In genomic region chr19:3821857-3822364, GRCh38 we compare ENCODE assay signal across 8 cellular contexts. TPM values are rescaled to one million over a fixed set of nuclear protein-coding genes. Genes with fewer than 3 reads are reported as not detected.
DNase-seq lines count a peak whose midpoint lies in the region; ATAC-seq, FAIRE-seq and TF ChIP-seq lines count a peak whose summit lies in the region.

No MANE protein-coding gene starts in this region.

- no peak overlapping the region for H2AFZ ChIP-seq in PC-3 (ENCODE audit: low read length)
- H2AFZ ChIP-seq in parathyroid adenoma = no peak overlapping the region

- DNase-seq in ACHN = peak; percentile 5
- DNase-seq in GM19240 (ENCODE audit: insufficient read length, low spot score) = peak; percentile 77
- peak; percentile 29 for DNase-seq in PC-3
- peak; percentile 85 to 94 for DNase-seq in activated T-helper 1 cell treated with anti-CD3 and anti-CD28 coated beads, Interleukin-2, amount 50 U/mL, for 16 hours (ENCODE audit: low read depth in 1 of 2, low spot score in 1 of 2)
- peak in 1 of 2 donors; percentile 52 for DNase-seq in foreskin fibroblast
- peak; percentile 46 for DNase-seq in urothelium cell line (ENCODE audit: low spot score)

- no peaks in the 10 kb centered on the region for H4K20me1 ChIP-seq in PC-3 (ENCODE audit: low read length)

- TF ChIP-seq CTCF in PC-3 (conservative IDR thresholded peaks at IDR 0.05; ENCODE audit: low read depth, low read length) (peak; percentile 87), foreskin fibroblast (IDR thresholded peaks at IDR 0.05; ENCODE audit: low read depth, low read length) (peak; percentile 96), parathyroid adenoma (IDR thresholded peaks at IDR 0.05) (peak; percentile 94)

- H3K9ac ChIP-seq in PC-3 (ENCODE audit: low read length) (no peak overlapping the region), parathyroid adenoma (no peak overlapping the region)

- ATAC-seq in PC-3 (peak; percentile 31; the same call in 1 of the 2 replicates), GM21529 (IDR thresholded peaks at IDR 0.05; ENCODE audit: unreplicated experiment) (no peak)

- H3K79me2 ChIP-seq in PC-3 (ENCODE audit: low read length) = no peaks in the 10 kb centered on the region
- H3K79me2 ChIP-seq in parathyroid adenoma = no peaks in the 10 kb centered on the region

- POLR2A ChIA-PET in PC-3 (lab: Charles Lee; ENCODE audit: unreplicated experiment) = no interaction called here

- H3K4me1 ChIP-seq in PC-3 (ENCODE audit: insufficient read depth, low read length) (peaks cover 7% of the 10 kb centered on the region; the same call in 1 of the 2 replicates), parathyroid adenoma (no peaks in the 10 kb centered on the region)

- H3K4me2 ChIP-seq in PC-3 (ENCODE audit: low read length) = no peak overlapping the region
- H3K4me2 ChIP-seq in parathyroid adenoma (ENCODE audit: low read length) = no peak overlapping the region

- H3K9me2 ChIP-seq in PC-3 (replicated peaks; ENCODE audit: low read length) = no peaks in the 10 kb centered on the region

- H3K27ac ChIP-seq in PC-3 (ENCODE audit: low read length) (no peak overlapping the region), parathyroid adenoma (no peak overlapping the region)

- CTCF ChIA-PET in PC-3 (lab: Charles Lee) = interaction anchor here (0.6 to 1.0 kb wide), 2 partner anchors 27 to 59 kb away, joined by 3 to 5 read pairs; partner anchors contain the start of gene MRPL54

- intact Hi-C loops in PC-3 (cut with micrococcal nuclease) = no loop called here

- H3K9me3 ChIP-seq in PC-3 (ENCODE audit: low read length) (no peaks in the 10 kb centered on the region), parathyroid adenoma (ENCODE audit: control insufficient read depth, low read length) (no peaks in the 10 kb centered on the region)

- in situ Hi-C loops in ACHN (cut with HindIII; ENCODE audit: low pct_ligation_motif_present, low pct_unique_long_range_greater_than_20kb, low sequenced_read_pairs) = no loop called here

- no peaks in the 10 kb centered on the region for H3F3A ChIP-seq in PC-3 (ENCODE audit: low read length, unreplicated experiment)

- FAIRE-seq in urothelium cell line (lab: Jason Lieb, UNC) = no peak

- no peak overlapping the region for H3K4me3 ChIP-seq in PC-3 (ENCODE audit: low read length)
- no peak overlapping the region for H3K4me3 ChIP-seq in foreskin fibroblast (ENCODE audit: low read depth in 1 of 2, low read length in 2 of 2)
- no peak overlapping the region for H3K4me3 ChIP-seq in parathyroid adenoma (ENCODE audit: low read depth, low read length)

- H3K36me3 ChIP-seq in PC-3 (ENCODE audit: low read depth, low read length) (no peaks in the 10 kb centered on the region), parathyroid adenoma (ENCODE audit: control insufficient read depth, insufficient read depth, low read length) (no peaks in the 10 kb centered on the region)

- H3K27me3 ChIP-seq in PC-3 (ENCODE audit: low read length) (no peaks in the 10 kb centered on the region), parathyroid adenoma (ENCODE audit: control insufficient read depth, insufficient read depth, low read length) (no peaks in the 10 kb centered on the region)

- no TSS peak for BruUV-seq in PC-3 (replicated peaks; lab: Mats Ljungman, UMichigan)

RNA-seq across cellular contexts. Expression of gene MATK, which starts 35.7 kb away (rescaled TPM):
- not detected in 2 replicates for total RNA-seq in PC-3 (2014; rRNA removed)

RNA-seq across cellular contexts. Expression of gene ZFR2, which starts 46.9 kb away (rescaled TPM):
- not detected in 2 replicates for total RNA-seq in PC-3 (2014; rRNA removed)

RNA-seq across cellular contexts. Expression of gene RAX2, which starts 49.9 kb away (rescaled TPM):
- not detected in 2 replicates for total RNA-seq in PC-3 (2014; rRNA removed)

RNA-seq across cellular contexts. Expression of gene ATCAY, which starts 58.6 kb away (rescaled TPM):
- total RNA-seq in PC-3 (2014; rRNA removed) = not detected in 2 replicates

RNA-seq across cellular contexts. Expression of gene MRPL54, which starts 59.4 kb away (rescaled TPM):
- 73.9 and 80.8 TPM in 2 replicates for total RNA-seq in PC-3 (2014; rRNA removed)
